In the genomic region with DNA sequence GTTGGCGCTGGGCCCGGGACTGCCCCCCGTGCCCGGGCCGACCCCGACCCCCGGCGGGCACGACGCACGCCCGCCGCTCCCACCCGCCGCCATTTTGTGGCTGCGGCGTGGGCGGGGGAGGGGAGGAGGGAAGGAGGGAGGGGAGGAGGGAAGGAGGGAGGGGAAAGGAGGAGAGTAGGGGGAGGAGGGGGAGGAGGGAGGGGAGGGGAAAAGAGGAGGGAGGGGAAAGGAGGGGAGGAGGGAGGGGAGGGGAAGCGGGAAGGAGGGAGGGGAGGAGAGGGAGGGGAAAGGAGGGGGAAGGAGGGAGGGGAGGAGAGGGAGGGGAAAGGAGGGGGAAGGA, we compare ENCODE assay signal across 8 cellular contexts. TPM values are rescaled to one million over a fixed set of nuclear protein-coding genes. Genes with fewer than 3 reads are reported as not detected.
DNase-seq lines count a peak whose midpoint lies in the region; ATAC-seq and TF ChIP-seq lines count a peak whose summit lies in the region.

A gene (minus strand): TSS at position 104 of the 340 bp plus-strand sequence. CDS start 11 bp downstream, at position 93.

- H3K36me3 ChIP-seq in liver (ENCODE audit: control insufficient read depth in 4 of 4, insufficient read depth in 3 of 4, low read depth in 1 of 4, low read length in 3 of 4): peaks cover 0 to 2% (median 0%) of the 10 kb centered on the region in 4 donors

- TF ChIP-seq CTCF in liver (IDR thresholded peaks at IDR 0.05; ENCODE audit: low read depth, low read length, missing input control): no peak

- H3K27ac ChIP-seq in liver (ENCODE audit: low read depth in 1 of 2, low read length in 2 of 2): peak within 1 kb of the TSS; percentile 35 to 46

- no peak for TF ChIP-seq RAD21 in liver (IDR thresholded peaks at IDR 0.05)

- no peak within 1 kb of the TSS for H3K9ac ChIP-seq in liver (ENCODE audit: low read depth in 1 of 2, low read length in 2 of 2)

- 1% methylated on average over 19 of the region's 19 CpGs for WGBS in liver

- no peak for ATAC-seq in HG02642 (IDR thresholded peaks at IDR 0.05; ENCODE audit: poor library complexity, unreplicated experiment)

- DNase-seq in EH (ENCODE audit: low read depth): peak; percentile 81
- DNase-seq in M059J (ENCODE audit: low read depth): peak; percentile 51
- peak; percentile 43 to 56 for DNase-seq in activated CD4-positive, alpha-beta T cell treated with anti-CD3 and anti-CD28 coated beads for 24 hours (ENCODE audit: low read depth in 2 of 2)
- peak; percentile 34 for DNase-seq in dedifferentiated amniotic fluid mesenchymal stem cell (ENCODE audit: extremely low spot score)
- DNase-seq in stimulated activated CD4-positive, alpha-beta T cell treated with anti-CD3 and anti-CD28 coated beads, Interleukin-4, amount 100 ng/mL, for 48 hours (ENCODE audit: low read depth in 2 of 2): peak; percentile 46 to 53
- DNase-seq in NCI-H526 treated with DMSO at 0.1 percent for 48 hours (lab: John Stamatoyannopoulos, UW): no peak

- H3K4me1 ChIP-seq in liver (ENCODE audit: control insufficient read depth in 4 of 4, insufficient read depth in 4 of 4, low read length in 3 of 4): peaks cover 4 to 14% (median 5%) of the 10 kb centered on the region in 4 donors

- H3K27me3 ChIP-seq in liver (ENCODE audit: control insufficient read depth in 4 of 4, insufficient read depth in 4 of 4, low read length in 3 of 4): no peaks in the 10 kb centered on the region

- H3K9me3 ChIP-seq in liver (ENCODE audit: control insufficient read depth in 4 of 4, low read length in 3 of 4): no peaks in the 10 kb centered on the region

- peak within 1 kb of the TSS in 2 of 3 donors; percentile 77 to 92 for H3K4me3 ChIP-seq in liver (ENCODE audit: low read depth in 1 of 3, low read length in 3 of 3)

TF ChIP-seq in liver, 16 proteins besides CTCF, POLR2A, EP300 and RAD21:
- TF ChIP-seq, protein P1, sequence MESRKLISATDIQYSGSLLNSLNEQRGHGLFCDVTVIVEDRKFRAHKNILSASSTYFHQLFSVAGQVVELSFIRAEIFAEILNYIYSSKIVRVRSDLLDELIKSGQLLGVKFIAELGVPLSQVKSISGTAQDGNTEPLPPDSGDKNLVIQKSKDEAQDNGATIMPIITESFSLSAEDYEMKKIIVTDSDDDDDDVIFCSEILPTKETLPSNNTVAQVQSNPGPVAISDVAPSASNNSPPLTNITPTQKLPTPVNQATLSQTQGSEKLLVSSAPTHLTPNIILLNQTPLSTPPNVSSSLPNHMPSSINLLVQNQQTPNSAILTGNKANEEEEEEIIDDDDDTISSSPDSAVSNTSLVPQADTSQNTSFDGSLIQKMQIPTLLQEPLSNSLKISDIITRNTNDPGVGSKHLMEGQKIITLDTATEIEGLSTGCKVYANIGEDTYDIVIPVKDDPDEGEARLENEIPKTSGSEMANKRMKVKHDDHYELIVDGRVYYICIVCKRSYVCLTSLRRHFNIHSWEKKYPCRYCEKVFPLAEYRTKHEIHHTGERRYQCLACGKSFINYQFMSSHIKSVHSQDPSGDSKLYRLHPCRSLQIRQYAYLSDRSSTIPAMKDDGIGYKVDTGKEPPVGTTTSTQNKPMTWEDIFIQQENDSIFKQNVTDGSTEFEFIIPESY (IDR thresholded peaks at IDR 0.05): no peak
- no peak for TF ChIP-seq FOXA2 (IDR thresholded peaks at IDR 0.05)
- TF ChIP-seq YY1 (IDR thresholded peaks at IDR 0.05): peak; percentile 32
- TF ChIP-seq EGR1 (IDR thresholded peaks at IDR 0.05; ENCODE audit: low read depth in 2 of 2): peak in 1 of 2 donors; percentile 25
- TF ChIP-seq, protein P2, sequence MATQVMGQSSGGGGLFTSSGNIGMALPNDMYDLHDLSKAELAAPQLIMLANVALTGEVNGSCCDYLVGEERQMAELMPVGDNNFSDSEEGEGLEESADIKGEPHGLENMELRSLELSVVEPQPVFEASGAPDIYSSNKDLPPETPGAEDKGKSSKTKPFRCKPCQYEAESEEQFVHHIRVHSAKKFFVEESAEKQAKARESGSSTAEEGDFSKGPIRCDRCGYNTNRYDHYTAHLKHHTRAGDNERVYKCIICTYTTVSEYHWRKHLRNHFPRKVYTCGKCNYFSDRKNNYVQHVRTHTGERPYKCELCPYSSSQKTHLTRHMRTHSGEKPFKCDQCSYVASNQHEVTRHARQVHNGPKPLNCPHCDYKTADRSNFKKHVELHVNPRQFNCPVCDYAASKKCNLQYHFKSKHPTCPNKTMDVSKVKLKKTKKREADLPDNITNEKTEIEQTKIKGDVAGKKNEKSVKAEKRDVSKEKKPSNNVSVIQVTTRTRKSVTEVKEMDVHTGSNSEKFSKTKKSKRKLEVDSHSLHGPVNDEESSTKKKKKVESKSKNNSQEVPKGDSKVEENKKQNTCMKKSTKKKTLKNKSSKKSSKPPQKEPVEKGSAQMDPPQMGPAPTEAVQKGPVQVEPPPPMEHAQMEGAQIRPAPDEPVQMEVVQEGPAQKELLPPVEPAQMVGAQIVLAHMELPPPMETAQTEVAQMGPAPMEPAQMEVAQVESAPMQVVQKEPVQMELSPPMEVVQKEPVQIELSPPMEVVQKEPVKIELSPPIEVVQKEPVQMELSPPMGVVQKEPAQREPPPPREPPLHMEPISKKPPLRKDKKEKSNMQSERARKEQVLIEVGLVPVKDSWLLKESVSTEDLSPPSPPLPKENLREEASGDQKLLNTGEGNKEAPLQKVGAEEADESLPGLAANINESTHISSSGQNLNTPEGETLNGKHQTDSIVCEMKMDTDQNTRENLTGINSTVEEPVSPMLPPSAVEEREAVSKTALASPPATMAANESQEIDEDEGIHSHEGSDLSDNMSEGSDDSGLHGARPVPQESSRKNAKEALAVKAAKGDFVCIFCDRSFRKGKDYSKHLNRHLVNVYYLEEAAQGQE (IDR thresholded peaks at IDR 0.05): no peak
- no peak for TF ChIP-seq GABPA (IDR thresholded peaks at IDR 0.05 in 1 of 2, conservative IDR thresholded peaks at IDR 0.05 in 1 of 2)
- TF ChIP-seq JUND (IDR thresholded peaks at IDR 0.05): no peak
- no peak for TF ChIP-seq NR2F2 (IDR thresholded peaks at IDR 0.05)
- TF ChIP-seq FOXA1 (IDR thresholded peaks at IDR 0.05): no peak
- TF ChIP-seq, protein P3, sequence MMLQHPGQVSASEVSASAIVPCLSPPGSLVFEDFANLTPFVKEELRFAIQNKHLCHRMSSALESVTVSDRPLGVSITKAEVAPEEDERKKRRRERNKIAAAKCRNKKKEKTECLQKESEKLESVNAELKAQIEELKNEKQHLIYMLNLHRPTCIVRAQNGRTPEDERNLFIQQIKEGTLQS (IDR thresholded peaks at IDR 0.05): no peak
- no peak for TF ChIP-seq RXRA (IDR thresholded peaks at IDR 0.05)
- TF ChIP-seq, protein P4, sequence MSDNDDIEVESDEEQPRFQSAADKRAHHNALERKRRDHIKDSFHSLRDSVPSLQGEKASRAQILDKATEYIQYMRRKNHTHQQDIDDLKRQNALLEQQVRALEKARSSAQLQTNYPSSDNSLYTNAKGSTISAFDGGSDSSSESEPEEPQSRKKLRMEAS (IDR thresholded peaks at IDR 0.05): no peak
- no peak for TF ChIP-seq SP1 (IDR thresholded peaks at IDR 0.05)

RNA-seq across cellular contexts. Expression of the gene that starts here (rescaled TPM):
- 32.4 and 63.3 TPM in 2 replicates for total RNA-seq in M059J (2014; rRNA removed; shearing (Covaris generic))
- 10 to 100 TPM; 19.5 to 20.9 TPM for total RNA-seq in liver
- 10 to 100 TPM in 1 of 2 donors, 1 to 10 TPM in 1; 7.4 to 25.1 TPM for polyA plus RNA-seq in liver
